21 cellular contexts compared by ENCODE assay signal in genomic region chr7:138755831-138756590, GRCh38. TPM values are rescaled to one million over a fixed set of nuclear protein-coding genes. Genes with fewer than 3 reads are reported as not detected.
DNase-seq lines count a peak whose midpoint lies in the region; ATAC-seq and TF ChIP-seq lines count a peak whose summit lies in the region.
"Had no signal": no experiment of that assay in that cellular context is flagged by ENCODE, and none has a peak within 500 bp of the region (broad histone marks: within the 10 kb centered on the region; RNA-seq: fewer than 3 reads in every experiment).

No MANE protein-coding gene starts in this region.

- no peak for TF ChIP-seq POLR2A in breast epithelium (IDR thresholded peaks at IDR 0.05)

- CTCF ChIA-PET in mammary epithelial cell (lab: Charles Lee; ENCODE audit: low non-redundant PET), result no interaction called here

- peak; percentile 27 for DNase-seq in mammary epithelial cell
- DNase-seq in breast epithelium (ENCODE audit: low spot score in 2 of 2), result no peak
- DNase-seq in amniotic epithelial cell (ENCODE audit: low read depth), result peak; percentile 14
- no peak for DNase-seq in mesenchymal stem cell
- peak; percentile 44 for DNase-seq in superior temporal gyrus (ENCODE audit: extremely low spot score)
- DNase-seq in DMS79 (lab: John Stamatoyannopoulos, UW), result no peak
- DNase-seq: activated CD8-positive, alpha-beta T cell treated with anti-CD3 and anti-CD28 coated beads for 36 hours; activated T-cell treated with anti-CD3 and anti-CD28 coated beads, Interleukin-2, amount 50 U/mL, for 24 hours; NCI-H1105 treated with DMSO at 0.1 percent for 48 hours; NCI-H526 treated with DMSO at 0.1 percent for 48 hours; retina; T-helper 2 cell had no signal

- dilution Hi-C loops in mammary epithelial cell (cut with HindIII; ENCODE audit: low sequenced_read_pairs), result no loop called here

- no peaks in the 10 kb centered on the region for H3K36me3 ChIP-seq in mammary epithelial cell (ENCODE audit: insufficient read depth, low read length)
- no peaks in the 10 kb centered on the region for H3K36me3 ChIP-seq in breast epithelium
- H3K36me3 ChIP-seq in mesenchymal stem cell (ENCODE audit: control insufficient read depth in 1 of 2, insufficient read depth in 2 of 2, low read depth in 1 of 2, low read length in 2 of 2), result peaks cover 0 to 3% of the 10 kb centered on the region in 2 experiments
- H3K36me3 ChIP-seq: BLaER1 treated with 17β-estradiol and CSF1 and Interleukin-3, amounts not matched to agents 10 nM and 100 nM had no signal

- no peak overlapping the region for H3K4ac ChIP-seq in mesenchymal stem cell (ENCODE audit: low read depth in 1 of 2, low read length in 2 of 2)

- H3K4me2 ChIP-seq in mammary epithelial cell (ENCODE audit: insufficient read depth, low read depth, low read length) (no peak overlapping the region), mesenchymal stem cell (ENCODE audit: low read length, poor library complexity, severe bottlenecking) (peak overlapping the region; percentile 38)
- H3K4me2 ChIP-seq: BLaER1 treated with 17β-estradiol and CSF1 and Interleukin-3, amounts not matched to agents 10 nM and 100 nM; hepatocyte had no signal

- H3K27ac ChIP-seq in mammary epithelial cell (ENCODE audit: insufficient read depth, low read depth, low read length) (no peak overlapping the region), breast epithelium (no peak overlapping the region), mesenchymal stem cell (ENCODE audit: low read length, poor library complexity, severe bottlenecking) (peak overlapping the region; percentile 88)
- H3K27ac ChIP-seq: A549; BLaER1 treated with 17β-estradiol and CSF1 and Interleukin-3, amounts not matched to agents 10 nM and 100 nM; hepatocyte had no signal

- intact Hi-C loops in mammary epithelial cell (cut with micrococcal nuclease), result no loop called here
- intact Hi-C loops in breast epithelium (cut with DNase I; ENCODE audit: low total_unique reads), result no loop called here

- H3K4me1 ChIP-seq in mammary epithelial cell (ENCODE audit: insufficient read depth, low read length) (peaks cover 14% of the 10 kb centered on the region), breast epithelium (no peaks in the 10 kb centered on the region), mesenchymal stem cell (ENCODE audit: control insufficient read depth, insufficient read depth, low read depth, low read length) (peaks cover 23% of the 10 kb centered on the region)

- H2AFZ ChIP-seq in mammary epithelial cell (ENCODE audit: low read depth, low read length) (no peak overlapping the region), mesenchymal stem cell (ENCODE audit: low read depth, low read length) (no peak overlapping the region)
- H2AFZ ChIP-seq: hepatocyte had no signal

- WGBS in mammary epithelial cell (ENCODE audit: low coverage, missing lambda C conversion rate), result 69% methylated on average over 4 of the region's 4 CpGs
- 76% methylated on average over 4 of the region's 4 CpGs for WGBS in mesenchymal stem cell

- no peak for TF ChIP-seq CTCF in mammary epithelial cell (conservative IDR thresholded peaks at IDR 0.05 in 1 of 2, IDR thresholded peaks at IDR 0.05 in 1 of 2; ENCODE audit: extremely low read depth in 1 of 2, insufficient read depth in 1 of 2, low read depth in 1 of 2, low read length in 2 of 2)
- TF ChIP-seq CTCF in breast epithelium (IDR thresholded peaks at IDR 0.05), result no peak

- no peak overlapping the region for H3K18ac ChIP-seq in mesenchymal stem cell (ENCODE audit: low read depth in 1 of 2, low read length in 2 of 2)

- ATAC-seq in activated CD4-positive, CD25-positive, alpha-beta regulatory T cell treated with anti-CD3 and anti-CD28 coated beads, Interleukin-2, amount 50 U/mL, for 24 hours, result no peak
- ATAC-seq in HG02759 (IDR thresholded peaks at IDR 0.05; ENCODE audit: unreplicated experiment), result no peak
- ATAC-seq: A549; activated CD8-positive, alpha-beta T cell treated with anti-CD3 and anti-CD28 coated beads for 36 hours; activated naive CD4-positive, alpha-beta T cell treated with anti-CD3 and anti-CD28 coated beads, Interleukin-2, amount 50 U/mL, for 72 hours had no signal

- H4K8ac ChIP-seq in mesenchymal stem cell (ENCODE audit: low read length), result no peak overlapping the region

- H2BK15ac ChIP-seq in mesenchymal stem cell (ENCODE audit: low read depth, poor library complexity, severe bottlenecking), result no peak overlapping the region

- peak overlapping the region; percentile 92 for H2AK5ac ChIP-seq in mesenchymal stem cell (ENCODE audit: low read length, severe bottlenecking)

- H3K27me3 ChIP-seq in mammary epithelial cell (ENCODE audit: insufficient read depth, low read length), result no peaks in the 10 kb centered on the region
- H3K27me3 ChIP-seq in breast epithelium, result no peaks in the 10 kb centered on the region
- H3K27me3 ChIP-seq in mesenchymal stem cell (ENCODE audit: control insufficient read depth in 1 of 2, insufficient read depth in 1 of 2, low read length in 2 of 2), result peaks cover 0 to 9% of the 10 kb centered on the region in 2 experiments
- H3K27me3 ChIP-seq: BLaER1 treated with 17β-estradiol and CSF1 and Interleukin-3, amounts not matched to agents 10 nM and 100 nM; hepatocyte had no signal

- BruUV-seq in mammary epithelial cell (replicated peaks; lab: Mats Ljungman, UMichigan), result no TSS peak

- no peak overlapping the region for H3K9ac ChIP-seq in mammary epithelial cell (ENCODE audit: insufficient read depth, low read length)
- no peak overlapping the region for H3K9ac ChIP-seq in mesenchymal stem cell (ENCODE audit: low read length)
- H3K9ac ChIP-seq: BLaER1 treated with 17β-estradiol and CSF1 and Interleukin-3, amounts not matched to agents 10 nM and 100 nM had no signal

- no peaks in the 10 kb centered on the region for H3K9me3 ChIP-seq in mammary epithelial cell (replicated peaks; ENCODE audit: insufficient read depth, low read length)
- H3K9me3 ChIP-seq in breast epithelium, result no peaks in the 10 kb centered on the region
- H3K9me3 ChIP-seq in mesenchymal stem cell (ENCODE audit: control insufficient read depth, low read length), result no peaks in the 10 kb centered on the region
- H3K9me3 ChIP-seq: A549 had no signal

- no peaks in the 10 kb centered on the region for H3K79me1 ChIP-seq in mesenchymal stem cell (replicated peaks; ENCODE audit: low read length, poor library complexity, severe bottlenecking)

- H3K4me3 ChIP-seq in mammary epithelial cell (replicated peaks in 1 of 3; ENCODE audit: insufficient read depth in 1 of 3, low read depth in 2 of 3, low read length in 3 of 3) (no peak overlapping the region), breast epithelium (no peak overlapping the region), mesenchymal stem cell (ENCODE audit: insufficient read depth in 1 of 2, low read depth in 1 of 2, low read length in 2 of 2) (no peak overlapping the region)
- H3K4me3 ChIP-seq: A549; BLaER1 treated with 17β-estradiol and CSF1 and Interleukin-3, amounts not matched to agents 10 nM and 100 nM; hepatocyte had no signal

- H2BK120ac ChIP-seq in mesenchymal stem cell (ENCODE audit: low read depth, low read length), result no peak overlapping the region

- no peak overlapping the region for H3K14ac ChIP-seq in mesenchymal stem cell (ENCODE audit: low read length in 2 of 2)

- H4K91ac ChIP-seq in mesenchymal stem cell (ENCODE audit: low read length), result no peak overlapping the region

- H3K23ac ChIP-seq in mesenchymal stem cell (ENCODE audit: low read length in 2 of 2), result no peak overlapping the region

- H3K79me2 ChIP-seq in mammary epithelial cell (ENCODE audit: insufficient read depth, low read length), result no peaks in the 10 kb centered on the region
- H3K79me2 ChIP-seq: hepatocyte had no signal

- no peaks in the 10 kb centered on the region for H4K20me1 ChIP-seq in mammary epithelial cell (ENCODE audit: insufficient read depth, low read length)
- H4K20me1 ChIP-seq: BLaER1 treated with 17β-estradiol and CSF1 and Interleukin-3, amounts not matched to agents 10 nM and 100 nM had no signal

- in situ Hi-C loops in mammary epithelial cell (cut with MboI; ENCODE audit: low sequenced_read_pairs in 2 of 2), result no loop called here

- H2BK12ac ChIP-seq in mesenchymal stem cell (ENCODE audit: low read length in 2 of 2), result no peak overlapping the region

- no peak overlapping the region for H2BK5ac ChIP-seq in mesenchymal stem cell (ENCODE audit: low read depth, low read length, poor library complexity, severe bottlenecking)

RNA-seq across cellular contexts. Expression of gene TMEM213, which starts 41.8 kb away (rescaled TPM):
- not detected for total RNA-seq in mammary epithelial cell
- not detected for polyA plus RNA-seq in mammary epithelial cell
- polyA minus RNA-seq in mammary epithelial cell, result not detected
- total RNA-seq in breast epithelium, result 1 to 10 TPM in 1 of 3 donors, under 1 TPM in 1, not detected in 1; 0.88 to 2.3 TPM
- not detected for polyA plus RNA-seq in mesenchymal stem cell (2013, experiment 1 of 2)
- polyA plus RNA-seq in mesenchymal stem cell (2013, experiment 2 of 2), result not detected
- total RNA-seq: activated CD8-positive, alpha-beta T cell treated with anti-CD3 and anti-CD28 coated beads for 36 hours; LHCN-M2; lung microvascular endothelial cell; temporal lobe had no signal
- polyA plus RNA-seq: A549 had no signal

RNA-seq across cellular contexts. Expression of gene ATP6V0A4, which starts 42.0 kb away (rescaled TPM):
- total RNA-seq in mammary epithelial cell (1 to 10 TPM in 1 of 2 donors, under 1 TPM in 1; 0.28 to 3.2 TPM), breast epithelium (1 to 10 TPM in 2 of 3 donors, not detected in 1; 2.6 to 4.7 TPM)
- polyA plus RNA-seq in mammary epithelial cell, result 0.93 TPM
- 5.4 TPM for polyA minus RNA-seq in mammary epithelial cell
- polyA plus RNA-seq in mesenchymal stem cell (2013, experiment 1 of 2), result not detected
- polyA plus RNA-seq in mesenchymal stem cell (2013, experiment 2 of 2), result not detected
- total RNA-seq: activated CD8-positive, alpha-beta T cell treated with anti-CD3 and anti-CD28 coated beads for 36 hours had no signal

RNA-seq across cellular contexts. Expression of gene SVOPL, which starts 54.8 kb away (rescaled TPM):
- total RNA-seq in mammary epithelial cell (under 1 TPM in 1 of 2 donors, not detected in 1; under 0.01 TPM), breast epithelium (under 1 TPM in 2 of 3 donors, not detected in 1; 0.15 to 0.33 TPM)
- polyA plus RNA-seq in mammary epithelial cell, result not detected
- not detected for polyA minus RNA-seq in mammary epithelial cell
- not detected for polyA plus RNA-seq in mesenchymal stem cell (2013, experiment 1 of 2)
- not detected for polyA plus RNA-seq in mesenchymal stem cell (2013, experiment 2 of 2)
- total RNA-seq: activated naive CD4-positive, alpha-beta T cell treated with anti-CD3 and anti-CD28 coated beads, Interleukin-2, amount 50 U/mL, for 72 hours; LHCN-M2; lung microvascular endothelial cell had no signal

Comparison
In these comparisons a context has a peak if more than half of its experiments do, and no peak if none do; other contexts are left out.
1. DNase-seq: peak in mammary epithelial cell (single experiment), amniotic epithelial cell (single experiment) and superior temporal gyrus (single experiment); none in breast epithelium (0 of 2), mesenchymal stem cell (single experiment) and DMS79 (single experiment).